30 cellular contexts compared by ENCODE assay signal in genomic region chr4:124426279-124426678, GRCh38.
"Had no signal": no experiment of that assay in that cellular context is flagged by ENCODE, and none has a peak within 500 bp of the region (broad histone marks: within the 10 kb centered on the region; RNA-seq: fewer than 3 reads in every experiment).

No MANE protein-coding gene starts in this region.

- H3K4me1 Mint-ChIP-seq: activated CD8-positive, alpha-beta memory T cell treated with anti-CD3 and anti-CD28 coated beads, Interleukin-2, amount 10 ng/mL, durations not matched to agents 7 days and 5 days; naive thymus-derived CD4-positive, alpha-beta T cell had no signal

- FAIRE-seq: colon, endometrium, frontal cortex, kidney, urothelium cell line had no signal

- H3K4me3 ChIP-seq: esophagus squamous epithelium, ovary, skin epidermis, thoracic aorta had no signal

- ATAC-seq: activated CD8-positive, alpha-beta memory T cell treated with anti-CD3 and anti-CD28 coated beads, Interleukin-2, amount 10 ng/mL, durations not matched to agents 7 days and 5 days; activated CD8-positive, alpha-beta T cell treated with anti-CD3 and anti-CD28 coated beads, Interleukin-2, amount 10 ng/mL, durations not matched to agents 7 days and 5 days; activated naive CD4-positive, alpha-beta T cell treated with anti-CD3 and anti-CD28 coated beads, Interleukin-2, amount 50 U/mL, for 72 hours; naive thymus-derived CD4-positive, alpha-beta T cell; sciatic nerve had no signal

- H3K36me3 ChIP-seq: esophagus squamous epithelium, ovary, thoracic aorta, WERI-Rb-1 had no signal

- H3K27ac ChIP-seq: ovary, skin epidermis, thoracic aorta, WERI-Rb-1 had no signal

- H3K4me3 Mint-ChIP-seq: activated CD8-positive, alpha-beta memory T cell treated with anti-CD3 and anti-CD28 coated beads, Interleukin-2, amount 10 ng/mL, durations not matched to agents 7 days and 5 days; activated CD8-positive, alpha-beta T cell treated with anti-CD3 and anti-CD28 coated beads, Interleukin-2, amount 10 ng/mL, durations not matched to agents 7 days and 5 days; naive thymus-derived CD4-positive, alpha-beta T cell; stimulated activated naive CD8-positive, alpha-beta T cell treated with anti-CD3 and anti-CD28 coated beads, Interleukin-15, Interleukin-2, amounts not matched to agents 100 ng/mL and 50 ng/mL, for 24 hours; T-helper 1 cell treated with Interleukin-12 subunit alpha and Interleukin-12 subunit beta and Interleukin-4 antibody, amounts not matched to agents 30 μg/mL and 1 μg/mL, for 36 hours had no signal

- H3K27me3 ChIP-seq: esophagus squamous epithelium, ovary had no signal

- DNase-seq: activated CD4-positive, alpha-beta T cell treated with anti-CD3 and anti-CD28 coated beads for 1 hour; activated CD8-positive, alpha-beta memory T cell treated with anti-CD3 and anti-CD28 coated beads, Interleukin-2, amount 10 ng/mL, durations not matched to agents 7 days and 5 days; activated CD8-positive, alpha-beta T cell treated with anti-CD3 and anti-CD28 coated beads, Interleukin-2, amount 10 ng/mL, durations not matched to agents 7 days and 5 days; activated naive CD4-positive, alpha-beta T cell; activated T-cell treated with anti-CD3 and anti-CD28 coated beads, Interleukin-2, amount 50 U/mL, for 48 hours; dermis blood vessel endothelial cell; effector CD4-positive, alpha-beta T cell; esophagus squamous epithelium; kidney; left colon; mammary epithelial cell; midbrain; naive thymus-derived CD4-positive, alpha-beta T cell; ovary; stimulated activated CD4-positive, alpha-beta T cell treated with anti-CD3 and anti-CD28 coated beads, Interleukin-12 subunit alpha, Interleukin-12 subunit beta, amount 100 ng/mL, for 4 hours; stimulated activated CD4-positive, alpha-beta T cell treated with anti-CD3 and anti-CD28 coated beads, Interleukin-4, amount 100 ng/mL, for 1 hour; T1000; trophoblast cell; WERI-Rb-1 had no signal

- H3K9me3 Mint-ChIP-seq: stimulated activated naive CD8-positive, alpha-beta T cell treated with anti-CD3 and anti-CD28 coated beads, Interleukin-15, Interleukin-2, amounts not matched to agents 100 ng/mL and 50 ng/mL, for 24 hours; T-helper 1 cell treated with Interleukin-12 subunit alpha and Interleukin-12 subunit beta and Interleukin-4 antibody, amounts not matched to agents 30 μg/mL and 1 μg/mL, for 36 hours had no signal

- H3K27me3 Mint-ChIP-seq: activated CD8-positive, alpha-beta memory T cell treated with anti-CD3 and anti-CD28 coated beads, Interleukin-2, amount 10 ng/mL, durations not matched to agents 7 days and 5 days; naive thymus-derived CD4-positive, alpha-beta T cell; progenitor cell of endocrine pancreas; stimulated activated naive CD8-positive, alpha-beta T cell treated with anti-CD3 and anti-CD28 coated beads, Interleukin-15, Interleukin-2, amounts not matched to agents 100 ng/mL and 50 ng/mL, for 24 hours had no signal

- H3K36me3 Mint-ChIP-seq: activated CD8-positive, alpha-beta memory T cell treated with anti-CD3 and anti-CD28 coated beads, Interleukin-2, amount 10 ng/mL, durations not matched to agents 7 days and 5 days; activated naive CD4-positive, alpha-beta T cell treated with anti-CD3 and anti-CD28 coated beads, Interleukin-2, amount 50 U/mL, for 72 hours; naive thymus-derived CD4-positive, alpha-beta T cell had no signal

- H3K9me3 ChIP-seq: esophagus squamous epithelium, ovary, thoracic aorta had no signal

- H3K27ac Mint-ChIP-seq: activated CD8-positive, alpha-beta memory T cell treated with anti-CD3 and anti-CD28 coated beads, Interleukin-2, amount 10 ng/mL, durations not matched to agents 7 days and 5 days; activated CD8-positive, alpha-beta T cell treated with anti-CD3 and anti-CD28 coated beads, Interleukin-2, amount 10 ng/mL, durations not matched to agents 7 days and 5 days; activated naive CD4-positive, alpha-beta T cell treated with anti-CD3 and anti-CD28 coated beads, Interleukin-2, amount 50 U/mL, for 72 hours; naive thymus-derived CD4-positive, alpha-beta T cell; progenitor cell of endocrine pancreas; stimulated activated naive CD8-positive, alpha-beta T cell treated with anti-CD3 and anti-CD28 coated beads, Interleukin-15, Interleukin-2, amounts not matched to agents 100 ng/mL and 50 ng/mL, for 24 hours; T-helper 1 cell treated with Interleukin-12 subunit alpha and Interleukin-12 subunit beta and Interleukin-4 antibody, amounts not matched to agents 30 μg/mL and 1 μg/mL, for 36 hours had no signal
